In genomic region chr10:116850058-116850611, GRCh38 we compare ENCODE assay signal across 8 cellular contexts. TPM values are rescaled to one million over a fixed set of nuclear protein-coding genes. Genes with fewer than 3 reads are reported as not detected.
DNase-seq lines count a peak whose midpoint lies in the region; ATAC-seq and TF ChIP-seq lines count a peak whose summit lies in the region.

No MANE protein-coding gene starts in this region.

- intact Hi-C loops in prostate gland (cut with DNase I) = no loop called here
- intact Hi-C loops in posterior cingulate gyrus (cut with DNase I) = no loop called here

- no peak overlapping the region for H3K27ac Mint-ChIP-seq in glutamatergic neuron (ENCODE audit: unreplicated experiment)

- no peaks in the 10 kb centered on the region for H3K36me3 Mint-ChIP-seq in glutamatergic neuron (ENCODE audit: unreplicated experiment)

- H3K27me3 Mint-ChIP-seq in glutamatergic neuron (ENCODE audit: unreplicated experiment) = peaks cover 1% of the 10 kb centered on the region

- peak overlapping the region; percentile 90 for H3K4me3 Mint-ChIP-seq in glutamatergic neuron (ENCODE audit: unreplicated experiment)

- H3K36me3 ChIP-seq in prostate gland = no peaks in the 10 kb centered on the region

- H3K4me1 ChIP-seq in prostate gland (replicated peaks) = no peaks in the 10 kb centered on the region

- 14% methylated on average over 10 of the region's 10 CpGs for WGBS in prostate gland

- H3K9me3 Mint-ChIP-seq in glutamatergic neuron (ENCODE audit: unreplicated experiment) = peaks cover 6% of the 10 kb centered on the region

- no peak for TF ChIP-seq CTCF in VCaP (conservative IDR thresholded peaks at IDR 0.05)
- no peak for TF ChIP-seq CTCF in glutamatergic neuron (IDR thresholded peaks at IDR 0.05; ENCODE audit: partially characterized antibody, unreplicated experiment)
- TF ChIP-seq CTCF in prostate gland (IDR thresholded peaks at IDR 0.05) = no peak

- DNase-seq in ELF-1 (ENCODE audit: low read depth, low spot score) (peak; percentile 18), glutamatergic neuron (no peak), prostate gland (ENCODE audit: low spot score) (no peak), posterior cingulate gyrus (no peak), NCI-H1105 (lab: John Stamatoyannopoulos, UW) (no peak)

- H3K9me3 ChIP-seq in prostate gland = no peaks in the 10 kb centered on the region

- no peak for TF ChIP-seq POLR2A in prostate gland (IDR thresholded peaks at IDR 0.05)

- no peaks in the 10 kb centered on the region for H3K27me3 ChIP-seq in prostate gland (replicated peaks; ENCODE audit: insufficient read depth)

- peak overlapping the region; percentile 85 for H3K27ac ChIP-seq in VCaP
- peak overlapping the region; percentile 77 to 80 for H3K27ac ChIP-seq in prostate gland

- H3K4me1 Mint-ChIP-seq in glutamatergic neuron (ENCODE audit: low read depth, unreplicated experiment) = peaks cover 8% of the 10 kb centered on the region

- ATAC-seq in GM21529 (IDR thresholded peaks at IDR 0.05; ENCODE audit: unreplicated experiment) = no peak
- ATAC-seq in GM19463 (IDR thresholded peaks at IDR 0.05; ENCODE audit: unreplicated experiment) = no peak

- peak overlapping the region; percentile 53 to 63 for H3K4me3 ChIP-seq in prostate gland

RNA-seq across cellular contexts. Expression of gene ENO4, which starts 0.8 kb away (rescaled TPM):
- total RNA-seq in glutamatergic neuron (ENCODE audit: unreplicated experiment) (1.3 TPM), prostate gland (under 1 TPM; 0.27 to 0.91 TPM)
